In genomic region chr17:75516619-75517276, GRCh38 we compare ENCODE assay signal across 8 cellular contexts. TPM values are rescaled to one million over a fixed set of nuclear protein-coding genes. Genes with fewer than 3 reads are reported as not detected.
DNase-seq lines count a peak whose midpoint lies in the region; ATAC-seq and TF ChIP-seq lines count a peak whose summit lies in the region.

No MANE protein-coding gene starts in this region.

- peak overlapping the region; percentile 26 to 89 (median 69) for H3K27ac ChIP-seq in body of pancreas

- no peaks in the 10 kb centered on the region for H3K9me3 Mint-ChIP-seq in stimulated activated naive CD8-positive, alpha-beta T cell treated with anti-CD3 and anti-CD28 coated beads, Interleukin-15, Interleukin-2, amounts not matched to agents 100 ng/mL and 50 ng/mL, for 24 hours

- TF ChIP-seq CTCF in body of pancreas (IDR thresholded peaks at IDR 0.05), result no peak

- peaks cover 19% of the 10 kb centered on the region for H3K4me1 Mint-ChIP-seq in stimulated activated naive CD8-positive, alpha-beta T cell treated with anti-CD3 and anti-CD28 coated beads, Interleukin-15, Interleukin-2, amounts not matched to agents 100 ng/mL and 50 ng/mL, for 24 hours (ENCODE audit: low read depth)

- ATAC-seq in HG02970 (IDR thresholded peaks at IDR 0.05; ENCODE audit: low FRiP score, unreplicated experiment) (peak; percentile 22), body of pancreas (peak; percentile 1), left lobe of liver (no peak), HG03439 (IDR thresholded peaks at IDR 0.05; ENCODE audit: unreplicated experiment) (no peak)

- peaks cover 55% of the 10 kb centered on the region for H3K4me1 ChIP-seq in body of pancreas

- DNase-seq in NK-92 treated with Interleukin-12 subunit alpha and Interleukin-12 subunit beta, amount 100 ng/mL, for 24 hours (lab: John Stamatoyannopoulos, UW), result peak; percentile 50
- no peak for DNase-seq in NK-92 (lab: John Stamatoyannopoulos, UW; ENCODE audit: unreplicated experiment)
- DNase-seq in RPMI8226, result peak; percentile 55
- peak; percentile 23 to 42 (median 35) for DNase-seq in body of pancreas
- DNase-seq in left lobe of liver (ENCODE audit: low spot score), result peak; percentile 54

- H3K36me3 ChIP-seq in body of pancreas (replicated peaks in 1 of 2; ENCODE audit: insufficient read depth in 1 of 2, low read depth in 2 of 2), result peaks cover 0 to 2% of the 10 kb centered on the region in 2 donors

- H3K27me3 Mint-ChIP-seq in stimulated activated naive CD8-positive, alpha-beta T cell treated with anti-CD3 and anti-CD28 coated beads, Interleukin-15, Interleukin-2, amounts not matched to agents 100 ng/mL and 50 ng/mL, for 24 hours, result no peaks in the 10 kb centered on the region

- H3K27ac Mint-ChIP-seq in stimulated activated naive CD8-positive, alpha-beta T cell treated with anti-CD3 and anti-CD28 coated beads, Interleukin-15, Interleukin-2, amounts not matched to agents 100 ng/mL and 50 ng/mL, for 24 hours, result peak overlapping the region; percentile 55

- peak overlapping the region; percentile 50 to 86 for H3K4me3 ChIP-seq in body of pancreas

- peak overlapping the region; percentile 90 for H3K4me3 Mint-ChIP-seq in stimulated activated naive CD8-positive, alpha-beta T cell treated with anti-CD3 and anti-CD28 coated beads, Interleukin-15, Interleukin-2, amounts not matched to agents 100 ng/mL and 50 ng/mL, for 24 hours

- WGBS in body of pancreas, 2 donors, result 0 to 1% methylated on average over 6 to 63 of the region's 64 CpGs

- intact Hi-C loops in body of pancreas (cut with DNase I), result no loop called here

- H3K9me3 ChIP-seq in body of pancreas, result no peaks in the 10 kb centered on the region

- peak in 1 of 3 donors; percentile 13 for TF ChIP-seq POLR2A in body of pancreas (IDR thresholded peaks at IDR 0.05)

- H3K27me3 ChIP-seq in body of pancreas, result no peaks in the 10 kb centered on the region

- H3K36me3 Mint-ChIP-seq in stimulated activated naive CD8-positive, alpha-beta T cell treated with anti-CD3 and anti-CD28 coated beads, Interleukin-15, Interleukin-2, amounts not matched to agents 100 ng/mL and 50 ng/mL, for 24 hours (ENCODE audit: low read depth), result peaks cover 22% of the 10 kb centered on the region

RNA-seq across cellular contexts. Expression of gene TSEN54, which starts 0.4 kb away (rescaled TPM):
- total RNA-seq in body of pancreas (100 to 1,000 TPM in 1 of 2 donors, 10 to 100 TPM in 1; 63.8 to 123 TPM), left lobe of liver (15.9 TPM)

RNA-seq across cellular contexts. Expression of gene CASKIN2, which starts 1.4 kb away (rescaled TPM):
- 10 to 100 TPM in 1 of 2 donors, 1 to 10 TPM in 1; 9.1 to 16.2 TPM for total RNA-seq in body of pancreas
- 26.4 TPM for total RNA-seq in left lobe of liver

RNA-seq across cellular contexts. Expression of gene LLGL2, which starts 8.7 kb away (rescaled TPM):
- total RNA-seq in body of pancreas (100 to 1,000 TPM; 113 to 251 TPM), left lobe of liver (90.6 TPM)

Comparison
In these comparisons a context has a peak if more than half of its experiments do, and no peak if none do; other contexts are left out.
1. ATAC-seq: peak in HG02970 (single experiment) and body of pancreas (single experiment); none in left lobe of liver (single experiment) and HG03439 (single experiment).